ENCODE assay signal across 8 cellular contexts in genomic region chr2:72825271-72826155, GRCh38. TPM values are rescaled to one million over a fixed set of nuclear protein-coding genes. Genes with fewer than 3 reads are reported as not detected.
DNase-seq lines count a peak whose midpoint lies in the region; ATAC-seq and TF ChIP-seq lines count a peak whose summit lies in the region.

EXOC6B (minus strand) TSS chr2:72826033.

- H2AFZ ChIP-seq in fibroblast of lung (ENCODE audit: low read length), result peak within 1 kb of the TSS; percentile 90

- peaks cover 24 to 48% (median 45%) of the 10 kb centered on the region in 7 donors for H3K4me1 Mint-ChIP-seq in naive thymus-derived CD4-positive, alpha-beta T cell
- H3K4me1 Mint-ChIP-seq in stimulated activated memory B cell treated with anti-CD40 and anti-IgM and Interleukin-4, amounts not matched to agents 10 μg/mL and 1 μg/mL and 100 μg/mL, for 72 hours, result peaks cover 43% of the 10 kb centered on the region

- peak within 1 kb of the TSS; percentile 85 for H3K9ac ChIP-seq in fibroblast of lung (ENCODE audit: insufficient read depth, low read length)

- peak in 1 of 2 donors; percentile 1 for TF ChIP-seq CTCF in fibroblast of lung (conservative IDR thresholded peaks at IDR 0.05 in 1 of 2, IDR thresholded peaks at IDR 0.05 in 1 of 2; ENCODE audit: low read depth in 1 of 2, low read length in 2 of 2)

- peaks cover 12% of the 10 kb centered on the region for H3K79me2 ChIP-seq in fibroblast of lung (ENCODE audit: control insufficient read depth, insufficient read depth, low read length)

- H3K27ac ChIP-seq in fibroblast of lung (ENCODE audit: insufficient read depth, low read length), result peak within 1 kb of the TSS; percentile 87
- H3K27ac ChIP-seq in naive thymus-derived CD4-positive, alpha-beta T cell (ENCODE audit: low read depth, low read length), result peak within 1 kb of the TSS; percentile 69

- peaks cover 0 to 2% (median 0%) of the 10 kb centered on the region in 11 donors for H3K9me3 Mint-ChIP-seq in naive thymus-derived CD4-positive, alpha-beta T cell
- no peaks in the 10 kb centered on the region for H3K9me3 Mint-ChIP-seq in stimulated activated memory B cell treated with anti-CD40 and anti-IgM and Interleukin-4, amounts not matched to agents 10 μg/mL and 1 μg/mL and 100 μg/mL, for 72 hours

- H3K4me2 ChIP-seq in fibroblast of lung (ENCODE audit: extremely low read depth, insufficient read depth, low read length), result peak within 1 kb of the TSS; percentile 93

- H3K27ac Mint-ChIP-seq in naive thymus-derived CD4-positive, alpha-beta T cell, result peak within 1 kb of the TSS; percentile 70 to 96 (median 92)
- H3K27ac Mint-ChIP-seq in stimulated activated memory B cell treated with anti-CD40 and anti-IgM and Interleukin-4, amounts not matched to agents 10 μg/mL and 1 μg/mL and 100 μg/mL, for 72 hours, result peak within 1 kb of the TSS; percentile 62

- H4K20me1 ChIP-seq in fibroblast of lung (ENCODE audit: control insufficient read depth, extremely low read depth, insufficient read depth, low read length), result no peaks in the 10 kb centered on the region

- H3K9me3 ChIP-seq in fibroblast of lung (ENCODE audit: control insufficient read depth, insufficient read depth, low read depth, low read length), result no peaks in the 10 kb centered on the region
- H3K9me3 ChIP-seq in naive thymus-derived CD4-positive, alpha-beta T cell (ENCODE audit: control insufficient read depth in 2 of 3, low read length in 3 of 3), result no peaks in the 10 kb centered on the region

- POLR2A ChIA-PET in naive thymus-derived CD4-positive, alpha-beta T cell (lab: Charles Lee), result interaction anchor here (0.7 kb wide), 1 partner anchor 30 kb away, joined by 3 read pairs; no protein-coding TSS in a partner anchor

- CTCF ChIA-PET in naive thymus-derived CD4-positive, alpha-beta T cell (lab: Charles Lee), result no interaction called here

- peak within 1 kb of the TSS; percentile 88 to 99 (median 98) for H3K4me3 Mint-ChIP-seq in naive thymus-derived CD4-positive, alpha-beta T cell
- H3K4me3 Mint-ChIP-seq in stimulated activated memory B cell treated with anti-CD40 and anti-IgM and Interleukin-4, amounts not matched to agents 10 μg/mL and 1 μg/mL and 100 μg/mL, for 72 hours, result peak within 1 kb of the TSS; percentile 90

- H3K4me1 ChIP-seq in fibroblast of lung (ENCODE audit: control insufficient read depth, extremely low read depth, insufficient read depth, low read length), result peaks cover 17% of the 10 kb centered on the region
- peaks cover 14 to 19% of the 10 kb centered on the region in 2 donors for H3K4me1 ChIP-seq in naive thymus-derived CD4-positive, alpha-beta T cell (ENCODE audit: control insufficient read depth in 2 of 2, insufficient read depth in 2 of 2, low read length in 2 of 2)

- intact Hi-C loops in naive thymus-derived CD4-positive, alpha-beta T cell (cut with micrococcal nuclease), result loop anchor here (1.0 to 5.0 kb wide), 12 partner anchors 36 to 1599 kb away; partner anchors contain the start of genes SFXN5 (in 2 of the 2), ALMS1 (in 1 of the 2), CCT7 (in 1 of the 2) and PAIP2B (in 1 of the 2)

- ATAC-seq in GM21737 (IDR thresholded peaks at IDR 0.05; ENCODE audit: unreplicated experiment), result peak; percentile 95
- ATAC-seq in naive thymus-derived CD4-positive, alpha-beta T cell, result peak; percentile 96
- ATAC-seq in stimulated activated memory B cell treated with anti-CD40 and anti-IgM and Interleukin-4, amounts not matched to agents 10 μg/mL and 1 μg/mL and 100 μg/mL, for 72 hours, result peak; percentile 91

- H3K36me3 Mint-ChIP-seq in naive thymus-derived CD4-positive, alpha-beta T cell, result peaks cover 3 to 12% (median 8%) of the 10 kb centered on the region in 5 donors
- H3K36me3 Mint-ChIP-seq in stimulated activated memory B cell treated with anti-CD40 and anti-IgM and Interleukin-4, amounts not matched to agents 10 μg/mL and 1 μg/mL and 100 μg/mL, for 72 hours, result peaks cover 7% of the 10 kb centered on the region

- H3K27me3 Mint-ChIP-seq in naive thymus-derived CD4-positive, alpha-beta T cell, result peaks cover 0 to 12% (median 5%) of the 10 kb centered on the region in 5 donors
- H3K27me3 Mint-ChIP-seq in stimulated activated memory B cell treated with anti-CD40 and anti-IgM and Interleukin-4, amounts not matched to agents 10 μg/mL and 1 μg/mL and 100 μg/mL, for 72 hours, result peaks cover 9% of the 10 kb centered on the region

- peak; percentile 72 for DNase-seq in DMS153 treated with DMSO at 0.1 percent for 48 hours (lab: John Stamatoyannopoulos, UW; ENCODE audit: unreplicated experiment)
- peak; percentile 58 for DNase-seq in KG1 (lab: John Stamatoyannopoulos, UW)
- peak; percentile 85 for DNase-seq in RPMI7951 (ENCODE audit: low read depth)
- peak; percentile 70 to 72 for DNase-seq in activated T-helper 1 cell treated with anti-CD3 and anti-CD28 coated beads, Interleukin-2, amount 50 U/mL, for 16 hours (ENCODE audit: low read depth in 1 of 2, low spot score in 1 of 2)
- peak; percentile 84 to 88 for DNase-seq in fibroblast of lung (ENCODE audit: low read depth in 2 of 2)
- DNase-seq in naive thymus-derived CD4-positive, alpha-beta T cell, result peak; percentile 78 to 87 (median 84)

- no peaks in the 10 kb centered on the region for H3K27me3 ChIP-seq in fibroblast of lung (ENCODE audit: control insufficient read depth, insufficient read depth, low read length)
- H3K27me3 ChIP-seq in naive thymus-derived CD4-positive, alpha-beta T cell (ENCODE audit: control insufficient read depth in 2 of 2, insufficient read depth in 2 of 2, low read length in 2 of 2), result no peaks in the 10 kb centered on the region

- peak within 1 kb of the TSS; percentile 60 to 87 (median 80) for H3K4me3 ChIP-seq in fibroblast of lung (replicated peaks in 1 of 4; ENCODE audit: control extremely low read depth in 1 of 4, insufficient read depth in 1 of 4, low read depth in 3 of 4, low read length in 4 of 4)
- H3K4me3 ChIP-seq in naive thymus-derived CD4-positive, alpha-beta T cell (ENCODE audit: low read length), result peak within 1 kb of the TSS; percentile 70

- no peaks in the 10 kb centered on the region for H3K36me3 ChIP-seq in fibroblast of lung (ENCODE audit: control insufficient read depth, insufficient read depth, low read length)
- peaks cover 0 to 7% (median 0%) of the 10 kb centered on the region in 3 experiments for H3K36me3 ChIP-seq in naive thymus-derived CD4-positive, alpha-beta T cell (ENCODE audit: control insufficient read depth in 2 of 3, insufficient read depth in 3 of 3, low read length in 3 of 3)

RNA-seq across cellular contexts. Expression of gene EXOC6B, which starts in this region (rescaled TPM):
- total RNA-seq in RPMI7951 (2014; rRNA removed; shearing (Covaris generic)), result 9.7 and 9.9 TPM in 2 replicates
- 25.9 and 36.5 TPM in 2 replicates for total RNA-seq in fibroblast of lung
- 24.9 and 26.3 TPM in 2 replicates for polyA plus RNA-seq in fibroblast of lung
- polyA plus RNA-seq in fibroblast of lung (2012), result 17.4 and 18.0 TPM in 2 replicates
- 37.0 and 56.5 TPM in 2 replicates for polyA minus RNA-seq in fibroblast of lung (ENCODE audit: low replicate concordance)
- total RNA-seq in naive thymus-derived CD4-positive, alpha-beta T cell, result 10 to 100 TPM; 14.3 to 21.9 (median 18.0) TPM
- 1 to 10 TPM; 3.5 to 3.8 TPM for polyA plus RNA-seq in naive thymus-derived CD4-positive, alpha-beta T cell

Comparison
In these comparisons a context has a peak if more than half of its experiments do, and no peak if none do; other contexts are left out.
1. Peak in every context shown above with its lines: DNase-seq, ATAC-seq, H3K4me3 ChIP-seq and H3K27ac ChIP-seq.